In genomic region chr2:151162185-151162584, GRCh38 we compare ENCODE assay signal across 11 cellular contexts.
DNase-seq lines count a peak whose midpoint lies in the region; ATAC-seq and TF ChIP-seq lines count a peak whose summit lies in the region.
"Had no signal": no experiment of that assay in that cellular context is flagged by ENCODE, and none has a peak within 500 bp of the region (broad histone marks: within the 10 kb centered on the region; RNA-seq: fewer than 3 reads in every experiment).

No MANE protein-coding gene starts in this region.

- H3K79me2 ChIP-seq in neural cell (replicated peaks; ENCODE audit: insufficient read depth, low read length): no peaks in the 10 kb centered on the region

- H4K20me1 ChIP-seq in neural cell (ENCODE audit: insufficient read depth): no peaks in the 10 kb centered on the region

- peak; percentile 91 for TF ChIP-seq RAD21 in neural cell (conservative IDR thresholded peaks at IDR 0.05)

- no peak for ATAC-seq in GM19328 (IDR thresholded peaks at IDR 0.05; ENCODE audit: unreplicated experiment)
- ATAC-seq in HG03442 (IDR thresholded peaks at IDR 0.05; ENCODE audit: unreplicated experiment): no peak

- in situ Hi-C loops in GM13977 (cut with MboI; ENCODE audit: low pct_unique_long_range_greater_than_20kb, low sequenced_read_pairs, unreplicated experiment): no loop called here

- no peaks in the 10 kb centered on the region for H3F3A ChIP-seq in neural cell (ENCODE audit: insufficient read depth, low read length, poor library complexity, severe bottlenecking)

- peak; percentile 62 for TF ChIP-seq EP300 in neural cell (conservative IDR thresholded peaks at IDR 0.05; ENCODE audit: poor library complexity, severe bottlenecking)

- no peaks in the 10 kb centered on the region for H3K27me3 ChIP-seq in neural cell (ENCODE audit: insufficient read depth, low read depth, low read length)
- H3K27me3 ChIP-seq: SJSA1 had no signal

- DNase-seq in GM13977 (ENCODE audit: low spot score) (no peak), NCI-H1694 treated with DMSO at 0.1 percent for 48 hours (lab: John Stamatoyannopoulos, UW) (peak; percentile 69), cardiac fibroblast (ENCODE audit: low read depth in 2 of 2) (peak; percentile 58 to 74), T-helper 9 cell (no peak)
- no peak for DNase-seq in effector CD4-positive, alpha-beta T cell
- DNase-seq: naive B cell had no signal

- H3K9ac ChIP-seq in neural cell (ENCODE audit: low read length): no peak overlapping the region

- no peak overlapping the region for H2AFZ ChIP-seq in neural cell (ENCODE audit: low read depth, low read length)

- no peak overlapping the region for H3K4me3 ChIP-seq in cardiac fibroblast (replicated peaks in 1 of 2; ENCODE audit: low read depth in 2 of 2, low read length in 2 of 2)
- H3K4me3 ChIP-seq in neural cell (ENCODE audit: low read length): no peak overlapping the region
- H3K4me3 ChIP-seq: SJSA1 had no signal

- no peaks in the 10 kb centered on the region for H3K36me3 ChIP-seq in neural cell (ENCODE audit: insufficient read depth, low read length)
- H3K36me3 ChIP-seq: SJSA1 had no signal

- no peaks in the 10 kb centered on the region for H3K9me3 ChIP-seq in neural cell (ENCODE audit: low read length)
- H3K9me3 ChIP-seq: SJSA1 had no signal

- peak; percentile 4 for TF ChIP-seq CTCF in GM13977 (IDR thresholded peaks at IDR 0.05; ENCODE audit: extremely low read depth, insufficient read depth, missing control alignments)
- peak; percentile 54 for TF ChIP-seq CTCF in cardiac fibroblast (IDR thresholded peaks at IDR 0.05; ENCODE audit: low read depth, low read length)
- peak; percentile 86 for TF ChIP-seq CTCF in neural cell (IDR thresholded peaks at IDR 0.05; ENCODE audit: poor library complexity, severe bottlenecking)

- no peak overlapping the region for H3K4me2 ChIP-seq in neural cell (ENCODE audit: low read length)

- peak overlapping the region; percentile 54 for H3K27ac ChIP-seq in neural cell (ENCODE audit: low read length)
- H3K27ac ChIP-seq: epithelial cell of prostate, SJSA1 had no signal

- no peaks in the 10 kb centered on the region for H3K9me2 ChIP-seq in neural cell (ENCODE audit: insufficient read depth, low read length)

TF ChIP-seq in neural cell, 6 proteins besides CTCF, POLR2A, EP300 and RAD21:
- TF ChIP-seq SMC3 (conservative IDR thresholded peaks at IDR 0.05; ENCODE audit: poor library complexity) (peak; percentile 91), MXI1 (conservative IDR thresholded peaks at IDR 0.05; ENCODE audit: poor library complexity, severe bottlenecking) (no peak)
TF ChIP-seq in neural cell: peak in this region for 1.

Comparison
In these comparisons a context has a peak if more than half of its experiments do, and no peak if none do; other contexts are left out.
1. DNase-seq: peak in NCI-H1694 treated with DMSO at 0.1 percent for 48 hours (single experiment) and cardiac fibroblast (2 of 2); none in GM13977 (single experiment), T-helper 9 cell (single experiment) and effector CD4-positive, alpha-beta T cell (single experiment).
2. CTCF ChIP-seq: peak in every context shown above with its lines; median percentile 86 in neural cell; 54 in cardiac fibroblast; 4 in GM13977.